ENCODE assay signal across 16 cellular contexts in genomic region chr4:79528241-79528706, GRCh38.
DNase-seq lines count a peak whose midpoint lies in the region; ATAC-seq and TF ChIP-seq lines count a peak whose summit lies in the region.
"Had no signal": no experiment of that assay in that cellular context is flagged by ENCODE, and none has a peak within 500 bp of the region (broad histone marks: within the 10 kb centered on the region; RNA-seq: fewer than 3 reads in every experiment).

No MANE protein-coding gene starts in this region.

- H3K4me1 ChIP-seq in Loucy (ENCODE audit: insufficient read depth, low read length, poor library complexity, severe bottlenecking) (peaks cover 8% of the 10 kb centered on the region), mucosa of descending colon (ENCODE audit: low read depth) (no peaks in the 10 kb centered on the region), HAP-1 (no peaks in the 10 kb centered on the region)
- no peaks in the 10 kb centered on the region for H3K4me1 ChIP-seq in CD8-positive, alpha-beta memory T cell (ENCODE audit: insufficient read depth, low read length)
- H3K4me1 ChIP-seq: prostate gland had no signal

- no peaks in the 10 kb centered on the region for H3K9me2 ChIP-seq in Loucy (replicated peaks; ENCODE audit: low read depth, low read length)

- H3K4me1 Mint-ChIP-seq in activated naive CD8-positive, alpha-beta T cell treated with anti-CD3 and anti-CD28 coated beads, Interleukin-2, amount 50 U/mL, for 24 hours = peaks cover 3% of the 10 kb centered on the region
- H3K4me1 Mint-ChIP-seq in CD8-positive, alpha-beta memory T cell = no peaks in the 10 kb centered on the region
- no peaks in the 10 kb centered on the region for H3K4me1 Mint-ChIP-seq in immature natural killer cell

- H3K27ac ChIP-seq in CD8-positive, alpha-beta memory T cell (ENCODE audit: low read depth, low read length) = no peak overlapping the region
- H3K27ac ChIP-seq: prostate gland had no signal

- CTCF ChIA-PET in CD8-positive, alpha-beta memory T cell (lab: Charles Lee) = no interaction called here

- H3F3A ChIP-seq in Loucy (ENCODE audit: low read depth) = no peaks in the 10 kb centered on the region

- peak overlapping the region; percentile 13 for H3K4me2 ChIP-seq in Loucy (ENCODE audit: low read depth, low read length, poor library complexity, severe bottlenecking)

- no peaks in the 10 kb centered on the region for H3K27me3 ChIP-seq in Loucy (ENCODE audit: insufficient read depth, low read length, poor library complexity, severe bottlenecking)
- no peaks in the 10 kb centered on the region for H3K27me3 ChIP-seq in CD8-positive, alpha-beta memory T cell (ENCODE audit: insufficient read depth, low read length, poor library complexity, severe bottlenecking)
- no peaks in the 10 kb centered on the region for H3K27me3 ChIP-seq in HAP-1 (ENCODE audit: low read depth)

- no peaks in the 10 kb centered on the region for H3K36me3 Mint-ChIP-seq in activated naive CD8-positive, alpha-beta T cell treated with anti-CD3 and anti-CD28 coated beads, Interleukin-2, amount 50 U/mL, for 24 hours (ENCODE audit: low read depth)
- no peaks in the 10 kb centered on the region for H3K36me3 Mint-ChIP-seq in CD8-positive, alpha-beta memory T cell
- no peaks in the 10 kb centered on the region for H3K36me3 Mint-ChIP-seq in immature natural killer cell

- H3K9me3 Mint-ChIP-seq in activated naive CD8-positive, alpha-beta T cell treated with anti-CD3 and anti-CD28 coated beads, Interleukin-2, amount 50 U/mL, for 24 hours = peaks cover 6% of the 10 kb centered on the region
- H3K9me3 Mint-ChIP-seq in CD8-positive, alpha-beta memory T cell = peaks cover 0 to 3% (median 0%) of the 10 kb centered on the region in 5 donors
- peaks cover 0 to 12% (median 3%) of the 10 kb centered on the region in 6 donors for H3K9me3 Mint-ChIP-seq in immature natural killer cell

- POLR2A ChIA-PET in CD8-positive, alpha-beta memory T cell (lab: Charles Lee) = no interaction called here

- H4K20me1 ChIP-seq in Loucy (ENCODE audit: insufficient read depth, low read length, poor library complexity, severe bottlenecking) = no peaks in the 10 kb centered on the region

- H3K9me3 ChIP-seq in Loucy (ENCODE audit: insufficient read depth, low read depth, low read length) = no peaks in the 10 kb centered on the region
- H3K9me3 ChIP-seq in CD8-positive, alpha-beta memory T cell (ENCODE audit: low read length) = no peaks in the 10 kb centered on the region
- H3K9me3 ChIP-seq in mucosa of descending colon = no peaks in the 10 kb centered on the region
- H3K9me3 ChIP-seq in HAP-1 = no peaks in the 10 kb centered on the region
- H3K9me3 ChIP-seq: prostate gland had no signal

- H3K4me3 Mint-ChIP-seq in activated naive CD8-positive, alpha-beta T cell treated with anti-CD3 and anti-CD28 coated beads, Interleukin-2, amount 50 U/mL, for 24 hours = no peak overlapping the region
- no peak overlapping the region for H3K4me3 Mint-ChIP-seq in CD8-positive, alpha-beta memory T cell
- H3K4me3 Mint-ChIP-seq in immature natural killer cell = no peak overlapping the region

- no peak overlapping the region for H3K9ac ChIP-seq in Loucy (ENCODE audit: low read depth, low read length, poor library complexity, severe bottlenecking)

- H3K27me3 Mint-ChIP-seq in activated naive CD8-positive, alpha-beta T cell treated with anti-CD3 and anti-CD28 coated beads, Interleukin-2, amount 50 U/mL, for 24 hours = no peaks in the 10 kb centered on the region
- H3K27me3 Mint-ChIP-seq in CD8-positive, alpha-beta memory T cell = no peaks in the 10 kb centered on the region
- H3K27me3 Mint-ChIP-seq in immature natural killer cell (ENCODE audit: low read depth in 3 of 3) = no peaks in the 10 kb centered on the region

- H3K79me2 ChIP-seq in Loucy (ENCODE audit: insufficient read depth, low read length) = no peaks in the 10 kb centered on the region

- H2AFZ ChIP-seq in Loucy (ENCODE audit: low read length) = no peak overlapping the region

- no peaks in the 10 kb centered on the region for H3K36me3 ChIP-seq in Loucy (ENCODE audit: insufficient read depth, low read length)
- no peaks in the 10 kb centered on the region for H3K36me3 ChIP-seq in CD8-positive, alpha-beta memory T cell (ENCODE audit: insufficient read depth, low read length)
- no peaks in the 10 kb centered on the region for H3K36me3 ChIP-seq in mucosa of descending colon (ENCODE audit: low read depth)
- no peaks in the 10 kb centered on the region for H3K36me3 ChIP-seq in HAP-1 (replicated peaks)
- H3K36me3 ChIP-seq: prostate gland had no signal

- in situ Hi-C loops in Caki2 (cut with HindIII; ENCODE audit: low pct_unique_long_range_greater_than_20kb, low sequenced_read_pairs) (no loop called here), HAP-1 (cut with MboI; ENCODE audit: low sequenced_read_pairs) (no loop called here)

- H3K27ac Mint-ChIP-seq in activated naive CD8-positive, alpha-beta T cell treated with anti-CD3 and anti-CD28 coated beads, Interleukin-2, amount 50 U/mL, for 24 hours = peak overlapping the region; percentile 64
- no peak overlapping the region for H3K27ac Mint-ChIP-seq in CD8-positive, alpha-beta memory T cell
- H3K27ac Mint-ChIP-seq in immature natural killer cell = no peak overlapping the region

- TF ChIP-seq CTCF in Loucy (conservative IDR thresholded peaks at IDR 0.05; ENCODE audit: low read length) = no peak
- no peak for TF ChIP-seq CTCF in mucosa of descending colon (IDR thresholded peaks at IDR 0.05)

- H3K4me3 ChIP-seq in Loucy (ENCODE audit: low read length, poor library complexity, severe bottlenecking) = no peak overlapping the region
- H3K4me3 ChIP-seq in CD8-positive, alpha-beta memory T cell (ENCODE audit: low read length) = no peak overlapping the region
- H3K4me3 ChIP-seq in mucosa of descending colon = no peak overlapping the region
- H3K4me3 ChIP-seq in HAP-1 = no peak overlapping the region
- H3K4me3 ChIP-seq: prostate gland had no signal

- intact Hi-C loops in mucosa of descending colon (cut with DNase I, micrococcal nuclease) = no loop called here

- peak; percentile 68 for ATAC-seq in activated naive CD8-positive, alpha-beta T cell treated with anti-CD3 and anti-CD28 coated beads, Interleukin-2, amount 50 U/mL, for 24 hours
- ATAC-seq in mucosa of descending colon = no peak

- DNase-seq in Caki2 (ENCODE audit: low read depth) (peak; percentile 7), kidney tubule cell (ENCODE audit: low spot score) (peak; percentile 6), mucosa of descending colon (no peak), HAP-1 (ENCODE audit: low spot score in 2 of 2) (no peak), immature natural killer cell (no peak)
- DNase-seq in activated naive CD8-positive, alpha-beta T cell treated with anti-CD3 and anti-CD28 coated beads, Interleukin-2, amount 50 U/mL, for 24 hours = no peak
- DNase-seq in CD8-positive, alpha-beta memory T cell = no peak
- DNase-seq: C1 segment of cervical spinal cord; effector memory CD4-positive, alpha-beta T cell; EL; kidney; NCI-H1092 treated with DMSO at 0.1 percent for 48 hours; stimulated activated CD4-positive, alpha-beta T cell treated with anti-CD3 and anti-CD28 coated beads, Interleukin-1b, Interleukin-23, amount 100 ng/mL, for 48 hours; trophoblast cell had no signal

Comparison
In these comparisons a context has a peak if more than half of its experiments do, and no peak if none do; other contexts are left out.
1. DNase-seq: peak in Caki2 (single experiment) and kidney tubule cell (single experiment); none in activated naive CD8-positive, alpha-beta T cell treated with anti-CD3 and anti-CD28 coated beads, Interleukin-2, amount 50 U/mL, for 24 hours (single experiment), CD8-positive, alpha-beta memory T cell (0 of 5), mucosa of descending colon (0 of 3), HAP-1 (0 of 2) and immature natural killer cell (0 of 3).